In genomic region chr14:103679351-103679750, GRCh38 we compare ENCODE assay signal across 8 cellular contexts. TPM values are rescaled to one million over a fixed set of nuclear protein-coding genes. Genes with fewer than 3 reads are reported as not detected.
DNase-seq lines count a peak whose midpoint lies in the region; ATAC-seq and TF ChIP-seq lines count a peak whose summit lies in the region.

No MANE protein-coding gene starts in this region.

- peak; percentile 60 for ATAC-seq in HG02970 (IDR thresholded peaks at IDR 0.05; ENCODE audit: low FRiP score, unreplicated experiment)
- ATAC-seq in lung (ENCODE audit: insufficient read depth, low FRiP score): peak; percentile 79
- ATAC-seq in HG02623 (IDR thresholded peaks at IDR 0.05; ENCODE audit: unreplicated experiment): no peak

- H3K4me3 Mint-ChIP-seq in brain: no peak overlapping the region

- no peaks in the 10 kb centered on the region for H3K79me2 ChIP-seq in SU-DHL-6 (ENCODE audit: insufficient read depth, low read length)

- DNase-seq in lung (ENCODE audit: low spot score) (no peak), tibial artery (peak in 1 of 2 donors; percentile 47), DMS79 (lab: John Stamatoyannopoulos, UW) (no peak)

- peaks cover 2% of the 10 kb centered on the region for H3K4me1 Mint-ChIP-seq in brain

- intact Hi-C loops in tibial artery (cut with DNase I; ENCODE audit: low total_unique reads): no loop called here

- peak; percentile 90 for TF ChIP-seq CTCF in GM12875 (IDR thresholded peaks at IDR 0.05; ENCODE audit: borderline replicate concordance, insufficient read depth, low read depth, low read length)
- peak; percentile 73 for TF ChIP-seq CTCF in SU-DHL-6 (IDR thresholded peaks at IDR 0.05; ENCODE audit: insufficient read depth, low read length, poor library complexity, severe bottlenecking)
- peak; percentile 25 to 54 for TF ChIP-seq CTCF in brain (conservative IDR thresholded peaks at IDR 0.05)
- TF ChIP-seq CTCF in lung (IDR thresholded peaks at IDR 0.05; ENCODE audit: control extremely low read depth, extremely low read depth): no peak
- TF ChIP-seq CTCF in tibial artery (IDR thresholded peaks at IDR 0.05): peak; percentile 10 to 17

- no peaks in the 10 kb centered on the region for H3K27me3 ChIP-seq in SU-DHL-6 (ENCODE audit: low read length)
- H3K27me3 ChIP-seq in lung (ENCODE audit: control insufficient read depth, insufficient read depth): no peaks in the 10 kb centered on the region
- no peaks in the 10 kb centered on the region for H3K27me3 ChIP-seq in tibial artery

- peak overlapping the region in 3 of 5 experiments; percentile 26 to 72 (median 35) for H3K27ac Mint-ChIP-seq in brain

- peaks cover 12% of the 10 kb centered on the region for H3K36me3 ChIP-seq in SU-DHL-6 (ENCODE audit: low read length)
- H3K36me3 ChIP-seq in lung (ENCODE audit: control insufficient read depth in 2 of 2, insufficient read depth in 2 of 2, low read length in 2 of 2): peaks cover 41 to 51% of the 10 kb centered on the region in 2 donors
- H3K36me3 ChIP-seq in tibial artery: peaks cover 83 to 100% (median 97%) of the 10 kb centered on the region in 3 donors

- no peaks in the 10 kb centered on the region for H4K20me1 ChIP-seq in SU-DHL-6 (ENCODE audit: low read depth, low read length)

- H3F3A ChIP-seq in SU-DHL-6 (ENCODE audit: insufficient read depth): peaks cover 10% of the 10 kb centered on the region; the same call in 1 of the 2 replicates

- H3K4me1 ChIP-seq in lung (ENCODE audit: control insufficient read depth in 2 of 2, insufficient read depth in 2 of 2, low read length in 2 of 2) (no peaks in the 10 kb centered on the region), tibial artery (peaks cover 0 to 18% (median 10%) of the 10 kb centered on the region in 4 donors)

- 0 out of 2 replicates have a peak overlapping the region, but pooled peaks have one; percentile 0 for H3K9ac ChIP-seq in SU-DHL-6 (ENCODE audit: low read length)

- H3K27ac ChIP-seq in SU-DHL-6 (ENCODE audit: low read depth, low read length) (peak overlapping the region; percentile 38), lung (ENCODE audit: low read depth in 1 of 2, low read length in 1 of 2) (peak overlapping the region in 1 of 2 donors; percentile 26), tibial artery (peak overlapping the region; percentile 26 to 59)

- H3K27me3 Mint-ChIP-seq in brain: no peaks in the 10 kb centered on the region

- 12 to 23% methylated on average over 13 of the region's 13 CpGs for WGBS in lung, 2 donors

- H3K9me3 Mint-ChIP-seq in brain: no peaks in the 10 kb centered on the region

- peak overlapping the region; percentile 32 for H3K4me2 ChIP-seq in SU-DHL-6 (ENCODE audit: low read depth, low read length, poor library complexity, severe bottlenecking)

- H3K9me2 ChIP-seq in SU-DHL-6 (replicated peaks; ENCODE audit: insufficient read depth, low read length): no peaks in the 10 kb centered on the region

- peaks cover 72% of the 10 kb centered on the region for H3K36me3 Mint-ChIP-seq in brain

- H3K9me3 ChIP-seq in SU-DHL-6 (ENCODE audit: insufficient read depth, low read length) (no peaks in the 10 kb centered on the region), lung (ENCODE audit: control insufficient read depth in 2 of 2, insufficient read depth in 1 of 2, low read length in 1 of 2) (no peaks in the 10 kb centered on the region), tibial artery (no peaks in the 10 kb centered on the region)

- H3K4me3 ChIP-seq in GM12875 (ENCODE audit: low read depth, low read length) (no peak overlapping the region), SU-DHL-6 (ENCODE audit: insufficient read depth, low read length, poor library complexity, severe bottlenecking) (no peak overlapping the region), lung (no peak overlapping the region), tibial artery (no peak overlapping the region)

- H2AFZ ChIP-seq in SU-DHL-6 (ENCODE audit: low read depth, low read length, severe bottlenecking): peak overlapping the region; percentile 49

RNA-seq across cellular contexts. Expression of gene XRCC3, which starts 35.9 kb away (rescaled TPM):
- polyA plus RNA-seq in brain (ENCODE audit: insufficient read depth, low read depth, low replicate concordance) (17.5 TPM), lung (1 to 10 TPM; 4.4 to 5.4 TPM)
- 10 to 100 TPM in 1 of 2 donors, 1 to 10 TPM in 1; 6.5 to 10.4 TPM for total RNA-seq in lung

RNA-seq across cellular contexts. Expression of gene ZFYVE21, which starts 36.3 kb away (rescaled TPM):
- 47.5 TPM for polyA plus RNA-seq in brain (ENCODE audit: insufficient read depth, low read depth, low replicate concordance)
- 10 to 100 TPM; 52.7 to 68.3 TPM for total RNA-seq in lung
- 10 to 100 TPM; 39.4 to 42.3 TPM for polyA plus RNA-seq in lung

RNA-seq across cellular contexts. Expression of gene KLC1, which starts 50.3 kb away (rescaled TPM):
- polyA plus RNA-seq in brain (ENCODE audit: insufficient read depth, low read depth, low replicate concordance): 186 TPM
- total RNA-seq in lung: 100 to 1,000 TPM; 181 to 225 TPM
- 10 to 100 TPM; 93.3 to 97.2 TPM for polyA plus RNA-seq in lung
